Comparison of ENCODE assay signal across 20 cellular contexts in genomic region chr1:221832617-221833016, GRCh38.
DNase-seq lines count a peak whose midpoint lies in the region; ATAC-seq, FAIRE-seq and TF ChIP-seq lines count a peak whose summit lies in the region.
"Had no signal": no experiment of that assay in that cellular context is flagged by ENCODE, and none has a peak within 500 bp of the region (broad histone marks: within the 10 kb centered on the region; RNA-seq: fewer than 3 reads in every experiment).

No MANE protein-coding gene starts in this region.

- peak overlapping the region; percentile 4 for H3K9ac ChIP-seq in endothelial cell of umbilical vein (replicated peaks; ENCODE audit: extremely low read depth, insufficient read depth, low read length)

- H3K27ac Mint-ChIP-seq in memory B cell, result peak overlapping the region; percentile 12
- H3K27ac Mint-ChIP-seq in activated naive CD8-positive, alpha-beta T cell treated with anti-CD3 and anti-CD28 coated beads, Interleukin-2, amount 50 U/mL, for 24 hours, result no peak overlapping the region
- H3K27ac Mint-ChIP-seq: activated CD4-positive, alpha-beta T cell treated with anti-CD3 and anti-CD28 coated beads, Interleukin-2, amount 10 ng/mL, durations not matched to agents 7 days and 5 days; activated naive CD4-positive, alpha-beta T cell treated with anti-CD3 and anti-CD28 coated beads for 36 hours had no signal

- H3K4me1 ChIP-seq in BE2C (peaks cover 9% of the 10 kb centered on the region; the same call in 1 of the 2 replicates), endothelial cell of umbilical vein (ENCODE audit: control insufficient read depth, extremely low read depth, insufficient read depth, low read length) (peaks cover 44% of the 10 kb centered on the region)
- H3K4me1 ChIP-seq: ascending aorta, Caco-2 had no signal

- no peaks in the 10 kb centered on the region for H3K9me3 ChIP-seq in BE2C
- no peaks in the 10 kb centered on the region for H3K9me3 ChIP-seq in endothelial cell of umbilical vein (replicated peaks; ENCODE audit: control insufficient read depth, insufficient read depth, low read length)
- H3K9me3 ChIP-seq: ascending aorta, Caco-2 had no signal

- no peak for TF ChIP-seq POLR2A in endothelial cell of umbilical vein (IDR thresholded peaks at IDR 0.05; ENCODE audit: low read depth, low read length)

- H3K9me1 ChIP-seq in endothelial cell of umbilical vein (replicated peaks; ENCODE audit: control insufficient read depth, extremely low read depth, insufficient read depth, low read length), result no peaks in the 10 kb centered on the region

- BruUV-seq in endothelial cell of umbilical vein (replicated peaks; lab: Mats Ljungman, UMichigan), result no TSS peak

- H3K27me3 Mint-ChIP-seq in memory B cell, result no peaks in the 10 kb centered on the region
- peaks cover 6% of the 10 kb centered on the region for H3K27me3 Mint-ChIP-seq in activated naive CD8-positive, alpha-beta T cell treated with anti-CD3 and anti-CD28 coated beads, Interleukin-2, amount 50 U/mL, for 24 hours
- H3K27me3 Mint-ChIP-seq: activated CD4-positive, alpha-beta T cell treated with anti-CD3 and anti-CD28 coated beads, Interleukin-2, amount 10 ng/mL, durations not matched to agents 7 days and 5 days had no signal

- no peak overlapping the region for H3K4me3 Mint-ChIP-seq in memory B cell
- H3K4me3 Mint-ChIP-seq in activated naive CD8-positive, alpha-beta T cell treated with anti-CD3 and anti-CD28 coated beads, Interleukin-2, amount 50 U/mL, for 24 hours, result no peak overlapping the region
- H3K4me3 Mint-ChIP-seq: activated CD4-positive, alpha-beta T cell treated with anti-CD3 and anti-CD28 coated beads, Interleukin-2, amount 10 ng/mL, durations not matched to agents 7 days and 5 days; activated naive CD4-positive, alpha-beta T cell treated with anti-CD3 and anti-CD28 coated beads for 36 hours had no signal

- peak; percentile 75 for DNase-seq in BE2C
- peak; percentile 68 for DNase-seq in M059J (ENCODE audit: low read depth)
- DNase-seq in endothelial cell of umbilical vein (ENCODE audit: low read depth, low spot score), result peak; percentile 88
- no peak for DNase-seq in memory B cell (ENCODE audit: low spot score in 2 of 2)
- DNase-seq in activated naive CD8-positive, alpha-beta T cell treated with anti-CD3 and anti-CD28 coated beads, Interleukin-2, amount 50 U/mL, for 24 hours, result no peak
- DNase-seq in activated naive CD4-positive, alpha-beta T cell treated with Interleukin-2 at 50 U/mL for 16 hours, result no peak
- DNase-seq: activated CD4-positive, alpha-beta T cell treated with anti-CD3 and anti-CD28 coated beads, Interleukin-2, amount 10 ng/mL, durations not matched to agents 7 days and 5 days; activated naive CD4-positive, alpha-beta T cell treated with anti-CD3 and anti-CD28 coated beads for 36 hours; Caco-2; cortex of kidney; midbrain; PC-9; stimulated activated CD4-positive, alpha-beta T cell treated with anti-CD3 and anti-CD28 coated beads, Interleukin-2, amount 100 ng/mL, for 24 hours had no signal

- ATAC-seq in memory B cell (ENCODE audit: low read depth) (no peak), GM19023 (IDR thresholded peaks at IDR 0.05; ENCODE audit: unreplicated experiment) (no peak), HG03175 (IDR thresholded peaks at IDR 0.05; ENCODE audit: unreplicated experiment) (no peak)
- no peak for ATAC-seq in activated naive CD8-positive, alpha-beta T cell treated with anti-CD3 and anti-CD28 coated beads, Interleukin-2, amount 50 U/mL, for 24 hours
- ATAC-seq: right cardiac atrium had no signal

- peak; percentile 83 for FAIRE-seq in endothelial cell of umbilical vein (lab: Jason Lieb, UNC)
- FAIRE-seq: G401.6, islet of Langerhans, TTC549 had no signal

- no peak overlapping the region for H2AFZ ChIP-seq in endothelial cell of umbilical vein (ENCODE audit: low read depth, low read length)
- H2AFZ ChIP-seq: PC-9 had no signal

- CTCF ChIA-PET in endothelial cell of umbilical vein (lab: Charles Lee), result interaction anchor here (1.2 to 2.1 kb wide), 2 partner anchors 14 to 74 kb away, joined by 4 to 7 read pairs; no protein-coding TSS in a partner anchor

- H3K4me2 ChIP-seq in endothelial cell of umbilical vein (ENCODE audit: insufficient read depth, low read length), result no peak overlapping the region
- H3K4me2 ChIP-seq: PC-9 had no signal

- TF ChIP-seq CTCF in BE2C (IDR thresholded peaks at IDR 0.05; ENCODE audit: low read depth, low read length) (no peak), endothelial cell of umbilical vein (IDR thresholded peaks at IDR 0.05; ENCODE audit: extremely low read depth in 1 of 2, insufficient read depth in 1 of 2, low read depth in 1 of 2, low read length in 2 of 2) (no peak)

- peak overlapping the region; percentile 47 for H3K27ac ChIP-seq in endothelial cell of umbilical vein (ENCODE audit: insufficient read depth, low read depth, low read length)
- H3K27ac ChIP-seq: ascending aorta, PC-9 had no signal

- no peaks in the 10 kb centered on the region for H4K20me1 ChIP-seq in endothelial cell of umbilical vein (replicated peaks; ENCODE audit: control insufficient read depth, extremely low read depth, insufficient read depth, low read length)

- intact Hi-C loops in endothelial cell of umbilical vein (cut with micrococcal nuclease), result no loop called here

- POLR2A ChIA-PET in endothelial cell of umbilical vein (lab: Charles Lee), result no interaction called here

- no peaks in the 10 kb centered on the region for H3K27me3 ChIP-seq in BE2C
- no peaks in the 10 kb centered on the region for H3K27me3 ChIP-seq in endothelial cell of umbilical vein (ENCODE audit: control insufficient read depth in 2 of 2, insufficient read depth in 2 of 2, low read length in 2 of 2)
- H3K27me3 ChIP-seq: ascending aorta had no signal

- H3K36me3 ChIP-seq in BE2C, result no peaks in the 10 kb centered on the region
- no peaks in the 10 kb centered on the region for H3K36me3 ChIP-seq in endothelial cell of umbilical vein (ENCODE audit: control insufficient read depth in 2 of 2, extremely low read depth in 1 of 2, insufficient read depth in 2 of 2, low read length in 2 of 2)
- H3K36me3 ChIP-seq: ascending aorta had no signal

- no peak overlapping the region for H3K4me3 ChIP-seq in BE2C (ENCODE audit: low read depth, low read length)
- H3K4me3 ChIP-seq in endothelial cell of umbilical vein (replicated peaks in 1 of 3; ENCODE audit: insufficient read depth in 1 of 3, low read depth in 1 of 3, low read length in 3 of 3), result no peak overlapping the region
- H3K4me3 ChIP-seq: ascending aorta, PC-9 had no signal

- dilution Hi-C loops in endothelial cell of umbilical vein (cut with MboI; ENCODE audit: extremely low pct_ligation_motif_present, low sequenced_read_pairs), result no loop called here

- H3K79me2 ChIP-seq in endothelial cell of umbilical vein (ENCODE audit: control insufficient read depth, insufficient read depth, low read length), result no peaks in the 10 kb centered on the region

- no peaks in the 10 kb centered on the region for H3K36me3 Mint-ChIP-seq in memory B cell
- H3K36me3 Mint-ChIP-seq in activated naive CD8-positive, alpha-beta T cell treated with anti-CD3 and anti-CD28 coated beads, Interleukin-2, amount 50 U/mL, for 24 hours (ENCODE audit: low read depth), result no peaks in the 10 kb centered on the region

- peaks cover 9% of the 10 kb centered on the region for H3K4me1 Mint-ChIP-seq in memory B cell
- peaks cover 44% of the 10 kb centered on the region for H3K4me1 Mint-ChIP-seq in activated naive CD8-positive, alpha-beta T cell treated with anti-CD3 and anti-CD28 coated beads, Interleukin-2, amount 50 U/mL, for 24 hours

- H3K9me3 Mint-ChIP-seq in memory B cell, result no peaks in the 10 kb centered on the region
- peaks cover 3% of the 10 kb centered on the region for H3K9me3 Mint-ChIP-seq in activated naive CD8-positive, alpha-beta T cell treated with anti-CD3 and anti-CD28 coated beads, Interleukin-2, amount 50 U/mL, for 24 hours
- H3K9me3 Mint-ChIP-seq: activated naive CD4-positive, alpha-beta T cell treated with anti-CD3 and anti-CD28 coated beads for 36 hours had no signal

TF ChIP-seq in endothelial cell of umbilical vein, 7 proteins besides CTCF, POLR2A, EP300 and RAD21:
- no peak for TF ChIP-seq GATA2 (IDR thresholded peaks at IDR 0.05; ENCODE audit: insufficient read depth, insufficient read length, low read depth, low read length)
- TF ChIP-seq POLR2AphosphoS5 (IDR thresholded peaks at IDR 0.05; ENCODE audit: insufficient read depth, low read depth, low read length), result no peak
- TF ChIP-seq EZH2 (IDR thresholded peaks at IDR 0.05; ENCODE audit: borderline replicate concordance, low read depth, low read length, severe bottlenecking), result no peak
- TF ChIP-seq JUN (IDR thresholded peaks at IDR 0.05; ENCODE audit: borderline replicate concordance, insufficient read depth, insufficient read length, low read depth), result no peak

Comparison
In these comparisons a context has a peak if more than half of its experiments do, and no peak if none do; other contexts are left out.
1. DNase-seq: peak in BE2C (single experiment), M059J (single experiment) and endothelial cell of umbilical vein (single experiment); none in memory B cell (0 of 2), activated naive CD8-positive, alpha-beta T cell treated with anti-CD3 and anti-CD28 coated beads, Interleukin-2, amount 50 U/mL, for 24 hours (single experiment) and activated naive CD4-positive, alpha-beta T cell treated with Interleukin-2 at 50 U/mL for 16 hours (single experiment).